In the genomic region with DNA sequence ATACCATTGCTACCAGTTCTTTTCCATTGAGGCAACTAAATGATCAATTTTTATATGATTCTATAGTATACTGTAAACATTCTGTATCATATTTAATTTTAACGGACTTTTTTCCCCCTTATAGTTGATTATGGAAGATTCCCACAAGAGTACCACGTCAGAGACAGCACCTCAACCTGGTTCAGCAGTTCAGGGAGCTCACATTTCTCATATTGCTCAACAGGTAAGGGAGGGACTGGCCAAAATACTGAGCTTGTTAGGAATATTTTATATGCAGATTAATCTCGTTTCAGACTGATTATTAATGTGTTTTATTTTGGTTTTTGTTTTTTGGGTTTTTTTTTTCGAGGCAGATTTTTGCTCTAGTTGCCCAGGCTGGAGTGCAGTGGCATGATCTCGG, we compare ENCODE assay signal across 7 cellular contexts.
"Had no signal": no experiment of that assay in that cellular context is flagged by ENCODE, and none has a peak within 500 bp of the region (broad histone marks: within the 10 kb centered on the region; RNA-seq: fewer than 3 reads in every experiment).

No MANE protein-coding gene starts in this region.

- H3K27ac ChIP-seq: HL-60 had no signal

- H3K27ac Mint-ChIP-seq: GM23338, H9, HFFc6 had no signal

- H3K4me3 Mint-ChIP-seq: GM23338, H9, HFFc6 had no signal

- H3K4me1 Mint-ChIP-seq: GM23338, H9 had no signal

- H3K9me3 Mint-ChIP-seq: GM23338, H9, HFFc6 had no signal

- H3K4me3 ChIP-seq: GM23338, K562 had no signal

- DNase-seq: H9, HCEC 1CT, HFFc6, IMR-90 had no signal
